In the genomic region with DNA sequence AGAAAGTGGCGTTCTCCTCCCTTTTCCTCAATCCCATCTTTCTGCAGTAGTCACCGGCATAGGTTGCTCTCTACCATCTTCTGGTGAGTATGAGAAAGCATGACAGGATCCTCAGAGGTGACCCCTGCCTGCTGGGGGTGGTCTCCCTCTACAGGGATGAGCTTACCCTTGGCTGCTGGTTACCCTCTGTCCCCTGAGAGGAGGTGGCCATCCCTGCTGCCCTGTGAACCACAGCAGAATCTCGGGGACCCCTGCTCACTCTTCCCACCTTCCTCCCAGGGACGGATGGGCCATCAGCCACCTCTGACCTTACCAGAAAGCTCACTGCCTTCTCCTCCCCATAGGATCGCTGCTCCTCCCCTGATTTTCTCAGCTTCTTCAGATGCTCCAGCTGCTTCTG, we compare ENCODE assay signal across 7 cellular contexts. TPM values are rescaled to one million over a fixed set of nuclear protein-coding genes. Genes with fewer than 3 reads are reported as not detected.
"Had no signal": no experiment of that assay in that cellular context is flagged by ENCODE, and none has a peak within 500 bp of the region (broad histone marks: within the 10 kb centered on the region; RNA-seq: fewer than 3 reads in every experiment).

No MANE protein-coding gene starts in this region.

- H3K4me3 ChIP-seq: GM23338, K562 had no signal

- ATAC-seq: GM23338, K562 had no signal

- DNase-seq: H9, HCEC 1CT, IMR-90 had no signal

- H3K4me2 ChIP-seq: GM23338 had no signal

- H2AFZ ChIP-seq: GM23338 had no signal

RNA-seq across cellular contexts. Expression of a gene that starts 7.8 kb away (rescaled TPM):
- total RNA-seq: H1, H9, IMR-90 had no signal

RNA-seq across cellular contexts. Expression of a gene that starts 56.6 kb away (rescaled TPM):
- total RNA-seq: HT-29 had no signal
